In genomic region chr3:173396191-173397041, GRCh38 we compare ENCODE assay signal across 8 cellular contexts. TPM values are rescaled to one million over a fixed set of nuclear protein-coding genes. Genes with fewer than 3 reads are reported as not detected.
A peak's percentile ranks its signal among the peaks of the same experiment; 100 is the strongest.
DNase-seq lines count a peak whose midpoint lies in the region; ATAC-seq and TF ChIP-seq lines count a peak whose summit lies in the region.

No MANE protein-coding gene starts in this region.

- H3K27ac ChIP-seq in C4-2B = peak overlapping the region; percentile 81
- no peak overlapping the region for H3K27ac ChIP-seq in WERI-Rb-1
- H3K27ac ChIP-seq in rectal smooth muscle tissue (ENCODE audit: low read depth, low read length) = peak overlapping the region; percentile 95

- no peak overlapping the region for H3K9ac ChIP-seq in rectal smooth muscle tissue (ENCODE audit: low read length)

- no peaks in the 10 kb centered on the region for H3K9me3 Mint-ChIP-seq in HFFc6

- H3K27me3 ChIP-seq in WERI-Rb-1 (ENCODE audit: insufficient read depth, low read depth, severe bottlenecking) = peaks cover 19% of the 10 kb centered on the region
- no peaks in the 10 kb centered on the region for H3K27me3 ChIP-seq in rectal smooth muscle tissue (ENCODE audit: control insufficient read depth, insufficient read depth, low read length)

- H3K36me3 ChIP-seq in WERI-Rb-1 = no peaks in the 10 kb centered on the region
- H3K36me3 ChIP-seq in rectal smooth muscle tissue (ENCODE audit: control insufficient read depth, insufficient read depth, low read length) = no peaks in the 10 kb centered on the region

- TF ChIP-seq CTCF in C4-2B (conservative IDR thresholded peaks at IDR 0.05) (no peak), HFFc6 (IDR thresholded peaks at IDR 0.05) (no peak), WERI-Rb-1 (IDR thresholded peaks at IDR 0.05; ENCODE audit: low read depth, low read length) (no peak)

- H3K36me3 Mint-ChIP-seq in HFFc6 (ENCODE audit: low read depth) = no peaks in the 10 kb centered on the region

- intact Hi-C loops in head of caudate nucleus (cut with DNase I) = loop anchor here (10.0 kb wide), 1 partner anchor 518 kb away; no protein-coding TSS in a partner anchor

- H3K4me1 Mint-ChIP-seq in HFFc6 (ENCODE audit: low read depth) = peaks cover 49% of the 10 kb centered on the region

- H3K9me3 ChIP-seq in WERI-Rb-1 (ENCODE audit: severe bottlenecking) = no peaks in the 10 kb centered on the region

- peaks cover 3% of the 10 kb centered on the region for H3K4me1 ChIP-seq in rectal smooth muscle tissue (ENCODE audit: control insufficient read depth, insufficient read depth, low read length)

- peak overlapping the region; percentile 92 for H3K4me3 Mint-ChIP-seq in HFFc6

- ATAC-seq in GM21717 (IDR thresholded peaks at IDR 0.05; ENCODE audit: unreplicated experiment) = no peak

- H3K4me3 ChIP-seq in WERI-Rb-1 (ENCODE audit: low read depth, low read length) (peak overlapping the region; percentile 75), rectal smooth muscle tissue (ENCODE audit: low read length) (peak overlapping the region; percentile 83)

- H3K27ac Mint-ChIP-seq in HFFc6 = peak overlapping the region; percentile 98

- DNase-seq in HFFc6 = no peak
- DNase-seq in WERI-Rb-1 = peak; percentile 25
- peak in 41 of 42 donors; percentile 21 to 76 (median 51) for DNase-seq in head of caudate nucleus
- no peak for DNase-seq in effector CD4-positive, alpha-beta T cell
- no peak for DNase-seq in stimulated activated CD4-positive, alpha-beta T cell treated with anti-CD3 and anti-CD28 coated beads, Interleukin-12 subunit alpha, Interleukin-12 subunit beta, amount 100 ng/mL, for 4 hours

- peaks cover 11% of the 10 kb centered on the region for H3K27me3 Mint-ChIP-seq in HFFc6 (ENCODE audit: insufficient read depth)

RNA-seq across cellular contexts. Expression of gene NLGN1, which starts 1.1 kb away (rescaled TPM):
- 10 to 100 TPM; 10.0 to 17.2 (median 15.7) TPM for total RNA-seq in HFFc6 (2021; fragmentation: NEBNext Ultra II Directional; extraction: Animal tissue kit (Norgen Biotek cat#: 25700))

Comparison
In these comparisons a context has a peak if more than half of its experiments do, and no peak if none do; other contexts are left out.
1. DNase-seq: peak in WERI-Rb-1 (single experiment) and head of caudate nucleus (41 of 42); none in HFFc6 (single experiment), effector CD4-positive, alpha-beta T cell (single experiment) and stimulated activated CD4-positive, alpha-beta T cell treated with anti-CD3 and anti-CD28 coated beads, Interleukin-12 subunit alpha, Interleukin-12 subunit beta, amount 100 ng/mL, for 4 hours (single experiment).